Comparison of ENCODE assay signal across 22 cellular contexts in the genomic region with DNA sequence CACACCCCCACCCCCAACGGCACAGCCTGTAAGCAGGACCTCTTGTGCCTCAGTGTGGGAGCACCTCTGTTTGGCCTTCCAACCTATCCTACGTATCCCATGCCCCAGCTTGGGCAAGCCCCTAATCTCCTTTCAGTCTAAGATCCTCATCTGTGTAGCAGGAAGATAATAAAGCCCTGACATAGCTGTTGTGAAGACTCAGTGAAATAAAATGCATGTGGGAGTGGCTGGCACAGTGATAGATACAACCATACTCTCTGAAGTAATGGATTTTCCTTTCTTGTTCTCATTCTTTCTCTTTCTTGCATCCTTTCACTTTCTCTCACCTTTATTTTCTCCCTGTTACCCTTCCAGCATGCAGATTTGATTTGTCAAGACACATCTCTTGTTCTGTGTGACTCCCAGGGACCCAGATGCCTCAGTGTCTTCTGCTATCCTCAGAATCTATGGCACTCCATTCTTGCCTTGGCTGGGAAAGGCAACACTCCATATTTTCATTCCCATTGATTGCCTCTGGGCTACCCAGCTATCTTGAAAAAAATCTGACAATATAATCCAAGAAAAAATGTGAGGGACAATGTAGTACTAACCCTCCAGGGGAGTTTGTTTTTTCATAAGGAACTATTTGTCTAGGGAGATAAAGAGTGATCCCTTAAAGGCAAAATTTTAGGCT.
"Had no signal": no experiment of that assay in that cellular context is flagged by ENCODE, and none has a peak within 500 bp of the region (broad histone marks: within the 10 kb centered on the region; RNA-seq: fewer than 3 reads in every experiment).

No MANE protein-coding gene starts in this region.

- H3K4me1 ChIP-seq: lower lobe of right lung, prostate gland, right atrium auricular region, spleen had no signal

- H3K36me3 Mint-ChIP-seq: activated naive CD8-positive, alpha-beta T cell; natural killer cell; T-cell had no signal

- H3K27me3 ChIP-seq: neutrophil, ovary, right atrium auricular region, spleen had no signal

- H3K36me3 ChIP-seq: lower lobe of right lung, neutrophil, ovary, prostate gland, right atrium auricular region, spleen, WERI-Rb-1 had no signal

- H3K4me3 Mint-ChIP-seq: activated CD4-positive, alpha-beta T cell treated with anti-CD3 and anti-CD28 coated beads, Interleukin-2, amount 10 ng/mL, durations not matched to agents 7 days and 5 days; activated naive CD8-positive, alpha-beta T cell; activated T-cell treated with anti-CD3 and anti-CD28 coated beads, Interleukin-2, amount 50 U/mL, for 24 hours; activated T-helper 17 cell treated with anti-CD3 and anti-CD28 coated beads, Interleukin-2, amount 50 U/mL, for 72 hours; natural killer cell; T-cell; T-helper 2 cell treated with Interferon-gamma antibody and Interleukin-4, amounts not matched to agents 5 μg/mL and 100 μg/mL, for 36 hours had no signal

- H3K27ac ChIP-seq: coronary artery, lower lobe of right lung, neutrophil, ovary, prostate gland, right atrium auricular region, spleen, WERI-Rb-1 had no signal

- H3K27me3 Mint-ChIP-seq: activated CD4-positive, alpha-beta T cell treated with anti-CD3 and anti-CD28 coated beads, Interleukin-2, amount 10 ng/mL, durations not matched to agents 7 days and 5 days; activated naive CD8-positive, alpha-beta T cell; activated T-cell treated with anti-CD3 and anti-CD28 coated beads, Interleukin-2, amount 50 U/mL, for 24 hours; activated T-helper 17 cell treated with anti-CD3 and anti-CD28 coated beads, Interleukin-2, amount 50 U/mL, for 72 hours; T-cell had no signal

- H3K4me1 Mint-ChIP-seq: activated CD4-positive, alpha-beta T cell treated with anti-CD3 and anti-CD28 coated beads, Interleukin-2, amount 10 ng/mL, durations not matched to agents 7 days and 5 days; activated T-helper 17 cell treated with anti-CD3 and anti-CD28 coated beads, Interleukin-2, amount 50 U/mL, for 72 hours; T-cell had no signal

- H3K4me3 ChIP-seq: coronary artery, lower lobe of right lung, ovary, prostate gland, right atrium auricular region, spleen had no signal

- H3K9me3 ChIP-seq: lower lobe of right lung, neutrophil, ovary, prostate gland, right atrium auricular region had no signal

- DNase-seq: activated CD4-positive, alpha-beta T cell treated with anti-CD3 and anti-CD28 coated beads, Interleukin-2, amount 10 ng/mL, durations not matched to agents 7 days and 5 days; activated CD4-positive, CD25-positive, alpha-beta regulatory T cell treated with anti-CD3 and anti-CD28 coated beads, Interleukin-2, amount 50 U/mL, for 72 hours; activated T-cell treated with anti-CD3 and anti-CD28 coated beads, Interleukin-2, amount 50 U/mL, for 24 hours; cerebellar nuclear complex; foreskin melanocyte; kidney; lower lobe of right lung; midbrain; natural killer cell; ovary; spleen; stimulated activated CD4-positive, alpha-beta T cell treated with anti-CD3 and anti-CD28 coated beads, Interleukin-4, amount 100 ng/mL, for 24 hours; stimulated activated naive CD8-positive, alpha-beta T cell treated with anti-CD3 and anti-CD28 coated beads, Interleukin-15, Interleukin-2, amounts not matched to agents 100 U/mL and 50 U/mL, for 24 hours; T-cell; WERI-Rb-1 had no signal

- H3K27ac Mint-ChIP-seq: activated CD4-positive, alpha-beta T cell treated with anti-CD3 and anti-CD28 coated beads, Interleukin-2, amount 10 ng/mL, durations not matched to agents 7 days and 5 days; activated naive CD8-positive, alpha-beta T cell; activated T-cell treated with anti-CD3 and anti-CD28 coated beads, Interleukin-2, amount 50 U/mL, for 24 hours; activated T-helper 17 cell treated with anti-CD3 and anti-CD28 coated beads, Interleukin-2, amount 50 U/mL, for 72 hours; natural killer cell; T-cell; T-helper 2 cell treated with Interferon-gamma antibody and Interleukin-4, amounts not matched to agents 5 μg/mL and 100 μg/mL, for 36 hours had no signal
